In genomic region chr2:162153608-162154224, GRCh38 we compare ENCODE assay signal across 8 cellular contexts. TPM values are rescaled to one million over a fixed set of nuclear protein-coding genes. Genes with fewer than 3 reads are reported as not detected.
DNase-seq lines count a peak whose midpoint lies in the region; ATAC-seq, FAIRE-seq and TF ChIP-seq lines count a peak whose summit lies in the region.

No MANE protein-coding gene starts in this region.

- DNase-seq in COLO829 (ENCODE audit: low spot score) (peak; percentile 50), NCI-H748 treated with DMSO at 0.1 percent for 48 hours (lab: John Stamatoyannopoulos, UW) (peak; percentile 35), omental fat pad (ENCODE audit: low spot score) (peak; percentile 25), globus pallidus (ENCODE audit: low spot score) (no peak)
- peak; percentile 48 for DNase-seq in activated CD4-positive, alpha-beta T cell treated with anti-CD3 and anti-CD28 coated beads, Interleukin-2, amount 50 U/mL, for 1 hour

- no peak for TF ChIP-seq CTCF in omental fat pad (IDR thresholded peaks at IDR 0.05)

- FAIRE-seq in endometrium (lab: Jason Lieb, UNC), result peak; percentile 4

- peak; percentile 99 for ATAC-seq in GM19395 (IDR thresholded peaks at IDR 0.05; ENCODE audit: unreplicated experiment)
- peak; percentile 99 for ATAC-seq in HG03432 (IDR thresholded peaks at IDR 0.05; ENCODE audit: unreplicated experiment)
- no peak for ATAC-seq in omental fat pad (ENCODE audit: low FRiP score)

RNA-seq across cellular contexts. Expression of gene GCG, which starts 1.7 kb away (rescaled TPM):
- total RNA-seq in omental fat pad, result not detected
